In the genomic region with DNA sequence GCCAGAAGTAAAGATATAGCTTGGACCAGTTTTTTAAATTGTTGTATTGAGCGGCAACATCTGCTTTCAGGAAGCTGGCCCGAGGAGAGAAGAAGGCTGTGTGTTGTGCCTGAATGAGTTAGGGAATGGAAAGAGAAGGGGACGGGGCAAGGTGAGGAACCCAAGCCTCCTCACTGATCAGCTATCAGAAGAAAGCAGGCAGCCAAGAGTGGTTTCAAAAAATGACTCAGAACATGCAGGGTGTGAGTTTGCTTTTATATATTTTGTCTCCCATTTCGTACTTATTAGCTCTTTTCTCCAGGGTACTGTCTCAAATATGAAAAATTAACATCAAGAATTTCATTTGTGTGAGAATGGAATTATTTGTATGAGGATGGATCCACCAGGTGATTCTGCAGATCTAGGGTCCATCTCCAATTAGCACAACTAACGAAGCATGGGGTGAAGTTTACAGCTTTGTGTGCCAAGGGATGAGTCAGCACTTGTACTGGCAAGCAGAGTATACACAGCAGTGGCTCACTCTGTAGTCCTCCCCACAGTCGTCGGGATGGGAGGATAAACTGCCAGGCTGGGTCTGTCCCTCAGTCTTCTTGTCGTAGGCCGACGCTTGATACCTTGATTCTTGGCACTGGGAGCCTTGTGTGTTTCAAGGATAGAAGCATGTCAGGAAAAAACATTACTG, we compare ENCODE assay signal across 16 cellular contexts.
A peak's percentile ranks its signal among the peaks of the same experiment; 100 is the strongest.
DNase-seq lines count a peak whose midpoint lies in the region; ATAC-seq, FAIRE-seq and TF ChIP-seq lines count a peak whose summit lies in the region.
"Had no signal": no experiment of that assay in that cellular context is flagged by ENCODE, and none has a peak within 500 bp of the region (broad histone marks: within the 10 kb centered on the region; RNA-seq: fewer than 3 reads in every experiment).

No MANE protein-coding gene starts in this region.

- DNase-seq in AG08395 (ENCODE audit: low spot score) (peak; percentile 5), HCEC 1CT (peak; percentile 24), astrocyte (ENCODE audit: low read depth) (peak; percentile 35), globus pallidus (ENCODE audit: low spot score) (peak; percentile 12), NCI-H2196 treated with DMSO at 0.1 percent for 48 hours (lab: John Stamatoyannopoulos, UW; ENCODE audit: unreplicated experiment) (no peak), small intestine (no peak), OCI-M2 (lab: John Stamatoyannopoulos, UW; ENCODE audit: unreplicated experiment) (no peak)
- DNase-seq: ACHN, lower lobe of right lung, NCI-H1092 treated with DMSO at 0.1 percent for 48 hours, SW 1271 had no signal

- no peaks in the 10 kb centered on the region for H3K4me1 Mint-ChIP-seq in astrocyte (ENCODE audit: low read depth, unreplicated experiment)
- H3K4me1 Mint-ChIP-seq: neural progenitor cell had no signal

- H3K4me3 ChIP-seq in astrocyte (ENCODE audit: insufficient read depth, low read depth, low read length) (no peak overlapping the region), small intestine (ENCODE audit: low read depth in 1 of 2, low read length in 2 of 2) (no peak overlapping the region)
- H3K4me3 ChIP-seq: coronary artery, lower lobe of right lung, neural progenitor cell, skin epidermis had no signal

- H3K4me2 ChIP-seq in astrocyte (ENCODE audit: low read length), result no peak overlapping the region
- H3K4me2 ChIP-seq: neural progenitor cell had no signal

- H3K9me3 ChIP-seq in astrocyte (ENCODE audit: insufficient read depth, low read depth, low read length), result no peaks in the 10 kb centered on the region
- no peaks in the 10 kb centered on the region for H3K9me3 ChIP-seq in small intestine (ENCODE audit: control insufficient read depth, low read depth)
- H3K9me3 ChIP-seq: lower lobe of right lung had no signal

- H3K4me3 Mint-ChIP-seq in astrocyte (ENCODE audit: unreplicated experiment), result no peak overlapping the region
- H3K4me3 Mint-ChIP-seq: neural progenitor cell had no signal

- no peaks in the 10 kb centered on the region for H3K27me3 Mint-ChIP-seq in astrocyte (ENCODE audit: low read depth, unreplicated experiment)

- no peaks in the 10 kb centered on the region for H3K36me3 ChIP-seq in astrocyte (ENCODE audit: insufficient read depth, low read length)
- H3K36me3 ChIP-seq in small intestine (ENCODE audit: control insufficient read depth in 2 of 2, insufficient read depth in 2 of 2, low read length in 2 of 2), result no peaks in the 10 kb centered on the region
- H3K36me3 ChIP-seq: lower lobe of right lung, neural progenitor cell had no signal

- H3K9me3 Mint-ChIP-seq in astrocyte (ENCODE audit: unreplicated experiment), result no peaks in the 10 kb centered on the region
- H3K9me3 Mint-ChIP-seq: neural progenitor cell had no signal

- ATAC-seq in GM18520 (IDR thresholded peaks at IDR 0.05; ENCODE audit: unreplicated experiment), result no peak
- ATAC-seq: activated CD4-positive, CD25-positive, alpha-beta regulatory T cell treated with anti-CD3 and anti-CD28 coated beads, Interleukin-2, amount 50 U/mL, for 24 hours; lower lobe of right lung had no signal

- 76 to 77% (median 76%) methylated on average over 10 of the region's 10 CpGs for WGBS in small intestine, 3 donors

- no peaks in the 10 kb centered on the region for H4K20me1 ChIP-seq in astrocyte (ENCODE audit: insufficient read depth, low read length)

- no peaks in the 10 kb centered on the region for H3K79me2 ChIP-seq in astrocyte (ENCODE audit: insufficient read depth, low read length)

- no peak overlapping the region for H3K27ac Mint-ChIP-seq in astrocyte (ENCODE audit: unreplicated experiment)
- H3K27ac Mint-ChIP-seq: neural progenitor cell had no signal

- FAIRE-seq in astrocyte (lab: Jason Lieb, UNC) (no peak), small intestine (lab: Jason Lieb, UNC) (no peak)

- TF ChIP-seq CTCF in astrocyte (IDR thresholded peaks at IDR 0.05; ENCODE audit: insufficient read depth, low read depth, low read length), result no peak

- no peaks in the 10 kb centered on the region for H3K36me3 Mint-ChIP-seq in astrocyte (ENCODE audit: low read depth, unreplicated experiment)
- H3K36me3 Mint-ChIP-seq: neural progenitor cell had no signal

- H3K27ac ChIP-seq in astrocyte (ENCODE audit: low read depth, low read length) (no peak overlapping the region), small intestine (ENCODE audit: low read depth in 1 of 2, low read length in 1 of 2) (no peak overlapping the region)
- H3K27ac ChIP-seq: coronary artery, lower lobe of right lung, neural progenitor cell, skin epidermis had no signal

- H2AFZ ChIP-seq in astrocyte (ENCODE audit: low read depth, low read length), result no peak overlapping the region
- H2AFZ ChIP-seq: neural progenitor cell had no signal

- no peaks in the 10 kb centered on the region for H3K4me1 ChIP-seq in astrocyte (ENCODE audit: insufficient read depth, low read length)
- H3K4me1 ChIP-seq in small intestine (ENCODE audit: control insufficient read depth in 2 of 2, insufficient read depth in 1 of 2, low read depth in 1 of 2, low read length in 1 of 2), result no peaks in the 10 kb centered on the region
- H3K4me1 ChIP-seq: lower lobe of right lung, neural progenitor cell had no signal

- H3K27me3 ChIP-seq in astrocyte (ENCODE audit: insufficient read depth, low read length), result no peaks in the 10 kb centered on the region
- no peaks in the 10 kb centered on the region for H3K27me3 ChIP-seq in small intestine (ENCODE audit: control insufficient read depth in 2 of 2, insufficient read depth in 2 of 2, low read length in 2 of 2)
- H3K27me3 ChIP-seq: neural progenitor cell had no signal

- no peak overlapping the region for H3K9ac ChIP-seq in astrocyte (ENCODE audit: low read length)
- H3K9ac ChIP-seq: neural progenitor cell had no signal

Comparison
In these comparisons a context has a peak if more than half of its experiments do, and no peak if none do; other contexts are left out.
1. DNase-seq: peak in AG08395 (single experiment), HCEC 1CT (single experiment), astrocyte (single experiment) and globus pallidus (single experiment); none in NCI-H2196 treated with DMSO at 0.1 percent for 48 hours (single experiment), small intestine (single experiment) and OCI-M2 (single experiment).